ENCODE assay signal across 10 cellular contexts in genomic region chr12:8709124-8709830, GRCh38. TPM values are rescaled to one million over a fixed set of nuclear protein-coding genes. Genes with fewer than 3 reads are reported as not detected.
A peak's percentile ranks its signal among the peaks of the same experiment; 100 is the strongest.
DNase-seq lines count a peak whose midpoint lies in the region; FAIRE-seq and TF ChIP-seq lines count a peak whose summit lies in the region.
"Had no signal": no experiment of that assay in that cellular context is flagged by ENCODE, and none has a peak within 500 bp of the region (broad histone marks: within the 10 kb centered on the region; RNA-seq: fewer than 3 reads in every experiment).

No MANE protein-coding gene starts in this region.

- H3K4me3 ChIP-seq in AG10803 (ENCODE audit: low read length): peak overlapping the region; percentile 55
- peak overlapping the region; percentile 49 for H3K4me3 ChIP-seq in fibroblast of the aortic adventitia (ENCODE audit: low read depth, low read length)
- peak overlapping the region; percentile 26 to 42 for H3K4me3 ChIP-seq in neutrophil (ENCODE audit: low read depth in 1 of 2, low read length in 1 of 2)

- no peak for TF ChIP-seq CTCF in AG10803 (conservative IDR thresholded peaks at IDR 0.05; ENCODE audit: low read length)
- TF ChIP-seq CTCF in fibroblast of the aortic adventitia (IDR thresholded peaks at IDR 0.05; ENCODE audit: insufficient read depth, low read length): no peak
- no peak for TF ChIP-seq CTCF in neutrophil (IDR thresholded peaks at IDR 0.05)

- DNase-seq in AG10803 (ENCODE audit: low read depth) (peak; percentile 35), RCC 7860 (ENCODE audit: low spot score) (peak; percentile 10), fibroblast of the aortic adventitia (ENCODE audit: low read depth) (peak; percentile 27), NCI-H446 treated with DMSO at 0.1 percent for 48 hours (lab: John Stamatoyannopoulos, UW) (no peak), iPS-NIHi11 (ENCODE audit: low spot score) (no peak), NCI-H345 (lab: John Stamatoyannopoulos, UW) (no peak)
- DNase-seq in activated CD4-positive, alpha-beta T cell treated with anti-CD3 and anti-CD28 coated beads, Interleukin-2, amount 50 U/mL, for 4 hours: no peak
- DNase-seq: CD4-positive, alpha-beta memory T cell; NK-92 treated with Interleukin-12 subunit alpha and Interleukin-12 subunit beta, amount 100 ng/mL, for 24 hours had no signal

- H3K27ac ChIP-seq in neutrophil: no peak overlapping the region

- H3K4me1 ChIP-seq in neutrophil (ENCODE audit: control insufficient read depth in 1 of 2, insufficient read depth in 1 of 2, low read depth in 1 of 2, low read length in 1 of 2): peaks cover 12 to 13% of the 10 kb centered on the region in 2 experiments

- no peaks in the 10 kb centered on the region for H3K9me3 ChIP-seq in neutrophil

- no peak for FAIRE-seq in RCC 7860 (lab: Jason Lieb, UNC)

- no peaks in the 10 kb centered on the region for H3K36me3 ChIP-seq in neutrophil

- H3K27me3 ChIP-seq in neutrophil: no peaks in the 10 kb centered on the region

RNA-seq across cellular contexts. Expression of gene RIMKLB, which starts 11.5 kb away (rescaled TPM):
- total RNA-seq in fibroblast of the aortic adventitia (ENCODE audit: low replicate concordance): 23.2 and 49.1 TPM in 2 replicates

RNA-seq across cellular contexts. Expression of gene MFAP5, which starts 46.7 kb away (rescaled TPM):
- total RNA-seq in fibroblast of the aortic adventitia (ENCODE audit: low replicate concordance): 220 and 259 TPM in 2 replicates
- total RNA-seq: CD4-positive, alpha-beta memory T cell had no signal

Comparison
In these comparisons a context has a peak if more than half of its experiments do, and no peak if none do; other contexts are left out.
1. DNase-seq: peak in AG10803 (single experiment), RCC 7860 (single experiment) and fibroblast of the aortic adventitia (single experiment); none in NCI-H446 treated with DMSO at 0.1 percent for 48 hours (single experiment), iPS-NIHi11 (single experiment), activated CD4-positive, alpha-beta T cell treated with anti-CD3 and anti-CD28 coated beads, Interleukin-2, amount 50 U/mL, for 4 hours (0 of 2) and NCI-H345 (single experiment).
2. Peak in every context shown above with its lines, with median percentiles within 50 percentile points of each other: H3K4me3 ChIP-seq.